8 cellular contexts compared by ENCODE assay signal in genomic region chr5:56951131-56951945, GRCh38. TPM values are rescaled to one million over a fixed set of nuclear protein-coding genes. Genes with fewer than 3 reads are reported as not detected.
DNase-seq lines count a peak whose midpoint lies in the region; ATAC-seq and TF ChIP-seq lines count a peak whose summit lies in the region.

No MANE protein-coding gene starts in this region.

- peak; percentile 17 for DNase-seq in NCI-H146 (lab: John Stamatoyannopoulos, UW)
- DNase-seq in NCI-H146 treated with DMSO at 0.1 percent for 48 hours (lab: John Stamatoyannopoulos, UW; ENCODE audit: unreplicated experiment) = no peak
- DNase-seq in activated gamma-delta T cell treated with Interleukin-2 at 50 U/mL for 16 hours = peak; percentile 4
- DNase-seq in globus pallidus (ENCODE audit: low spot score) = peak; percentile 38
- peak; percentile 91 for DNase-seq in osteoblast (ENCODE audit: insufficient read length, low spot score, missing footprints)
- no peak for DNase-seq in SKM-1 (lab: John Stamatoyannopoulos, UW; ENCODE audit: unreplicated experiment)

- H2AFZ ChIP-seq in OCI-LY3 (ENCODE audit: low read depth, low read length) (no peak overlapping the region), osteoblast (ENCODE audit: low read length) (peak overlapping the region; percentile 85)

- H3K9me3 ChIP-seq in OCI-LY3 (ENCODE audit: insufficient read depth, low read length) (no peaks in the 10 kb centered on the region), osteoblast (ENCODE audit: low read depth, low read length) (no peaks in the 10 kb centered on the region)

- H3K27me3 ChIP-seq in OCI-LY3 (ENCODE audit: low read depth, low read length) (peaks cover 16% of the 10 kb centered on the region), osteoblast (ENCODE audit: insufficient read depth, low read length) (peaks cover 27% of the 10 kb centered on the region)

- H3K79me2 ChIP-seq in OCI-LY3 (ENCODE audit: low read length) (peaks cover 14% of the 10 kb centered on the region; the same call in 1 of the 2 replicates), osteoblast (ENCODE audit: insufficient read depth, low read length) (peaks cover 46% of the 10 kb centered on the region)

- H3K4me2 ChIP-seq in OCI-LY3 (ENCODE audit: low read length) = peak overlapping the region; percentile 95
- H3K4me2 ChIP-seq in osteoblast (ENCODE audit: insufficient read depth, low read length) = peak overlapping the region; percentile 96

- peak overlapping the region; percentile 78 for H3K9ac ChIP-seq in OCI-LY3 (ENCODE audit: low read length)

- H4K20me1 ChIP-seq in OCI-LY3 (ENCODE audit: insufficient read depth, low read length) (peaks cover 7% of the 10 kb centered on the region; the same call in 1 of the 2 replicates), osteoblast (ENCODE audit: insufficient read depth, low read length) (peaks cover 14% of the 10 kb centered on the region)

- TF ChIP-seq CTCF in OCI-LY3 (IDR thresholded peaks at IDR 0.05; ENCODE audit: low read depth, low read length) (no peak), osteoblast (IDR thresholded peaks at IDR 0.05; ENCODE audit: extremely low read depth, low read depth, low read length) (no peak)

- peaks cover 11% of the 10 kb centered on the region; the same call in 1 of the 2 replicates for H3K4me1 ChIP-seq in OCI-LY3 (ENCODE audit: low read length)
- peaks cover 14% of the 10 kb centered on the region for H3K4me1 ChIP-seq in osteoblast (ENCODE audit: insufficient read depth, low read length)

- peak overlapping the region; percentile 95 for H3K4me3 ChIP-seq in OCI-LY3 (ENCODE audit: low read length)
- peak overlapping the region; percentile 88 for H3K4me3 ChIP-seq in osteoblast (ENCODE audit: insufficient read depth, low read length)

- peak; percentile 53 for ATAC-seq in HG02642 (IDR thresholded peaks at IDR 0.05; ENCODE audit: poor library complexity, unreplicated experiment)

- no peak overlapping the region for H3K27ac ChIP-seq in OCI-LY3 (ENCODE audit: low read length)
- H3K27ac ChIP-seq in osteoblast (ENCODE audit: low read depth, low read length) = peak overlapping the region; percentile 58

- H3K36me3 ChIP-seq in OCI-LY3 (replicated peaks; ENCODE audit: low read depth, low read length) (no peaks in the 10 kb centered on the region), osteoblast (ENCODE audit: insufficient read depth, low read length) (peaks cover 6% of the 10 kb centered on the region)

RNA-seq across cellular contexts. Expression of gene MIER3, which starts 0.6 kb away (rescaled TPM):
- total RNA-seq in osteoblast = 19.2 and 29.7 TPM in 2 replicates

RNA-seq across cellular contexts. Expression of gene SETD9, which starts 41.9 kb away (rescaled TPM):
- total RNA-seq in osteoblast = 11.2 and 13.6 TPM in 2 replicates

Comparison
In these comparisons a context has a peak if more than half of its experiments do, and no peak if none do; other contexts are left out.
1. DNase-seq: peak in NCI-H146 (single experiment), activated gamma-delta T cell treated with Interleukin-2 at 50 U/mL for 16 hours (single experiment), globus pallidus (single experiment) and osteoblast (single experiment); none in NCI-H146 treated with DMSO at 0.1 percent for 48 hours (single experiment) and SKM-1 (single experiment).